ENCODE assay signal across 8 cellular contexts in the genomic region with DNA sequence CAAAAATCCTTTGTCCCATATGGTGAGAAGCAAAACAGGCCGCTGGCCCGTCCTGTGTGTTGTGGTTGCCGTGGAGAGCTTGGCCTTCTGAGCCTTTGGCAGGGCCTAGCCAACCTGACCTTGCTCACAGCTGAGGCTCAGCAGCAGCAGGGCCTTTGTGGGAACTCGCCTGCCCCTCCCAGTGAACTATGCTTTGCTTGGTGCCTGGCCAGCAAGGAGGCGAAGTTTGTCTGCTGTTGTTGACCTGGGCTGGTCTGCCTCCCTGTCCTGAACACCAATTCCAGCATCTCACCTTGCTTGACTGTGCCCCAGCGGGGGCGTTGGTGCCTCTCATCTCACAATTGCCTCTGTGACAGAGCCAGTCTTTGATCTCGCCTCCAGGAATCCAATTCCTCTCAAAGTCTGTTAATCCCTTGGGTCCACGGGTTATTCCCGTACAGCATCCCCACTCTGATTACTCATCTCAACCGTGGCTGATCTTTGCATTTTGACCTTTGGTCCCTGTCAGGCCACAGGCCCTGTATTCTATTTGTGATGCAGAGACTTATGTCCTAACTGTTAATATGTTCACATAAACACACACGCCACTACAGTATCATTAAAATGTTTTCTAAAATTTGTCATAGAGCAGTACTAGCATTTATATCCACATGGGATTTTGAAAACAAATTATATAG.
DNase-seq lines count a peak whose midpoint lies in the region; ATAC-seq and TF ChIP-seq lines count a peak whose summit lies in the region.

No MANE protein-coding gene starts in this region.

- H3K36me3 ChIP-seq in ACC112 (ENCODE audit: insufficient read depth, low read length) (no peaks in the 10 kb centered on the region), muscle layer of duodenum (ENCODE audit: control insufficient read depth in 1 of 2, insufficient read depth in 2 of 2, low read length in 2 of 2) (no peaks in the 10 kb centered on the region)

- H3K9me3 ChIP-seq in muscle layer of duodenum (ENCODE audit: control insufficient read depth in 1 of 2, low read length in 2 of 2): no peaks in the 10 kb centered on the region

- peak overlapping the region; percentile 28 for H2AFZ ChIP-seq in ACC112 (ENCODE audit: low read length, unreplicated experiment)

- DNase-seq in LoVo (ENCODE audit: low spot score): peak; percentile 87
- peak; percentile 27 for DNase-seq in fibroblast of gingiva (ENCODE audit: low read depth)
- DNase-seq in NCI-H2081 treated with DMSO at 0.1 percent for 48 hours (lab: John Stamatoyannopoulos, UW): no peak
- DNase-seq in erythroblast (lab: John Stamatoyannopoulos, UW): no peak
- no peak for DNase-seq in SKM-1 treated with dmso at 0.1 percent for 144 hours (lab: John Stamatoyannopoulos, UW; ENCODE audit: unreplicated experiment)

- peaks cover 44% of the 10 kb centered on the region for H3K79me2 ChIP-seq in ACC112 (ENCODE audit: control insufficient read depth, insufficient read depth, low read length, unreplicated experiment)

- no peak for ATAC-seq in HG02642 (IDR thresholded peaks at IDR 0.05; ENCODE audit: poor library complexity, unreplicated experiment)

- H3K27ac ChIP-seq in ACC112 (ENCODE audit: low read depth, low read length) (peak overlapping the region; percentile 80), muscle layer of duodenum (ENCODE audit: low read length) (peak overlapping the region; percentile 54)

- no peak for TF ChIP-seq POLR2A in erythroblast (IDR thresholded peaks at IDR 0.05; ENCODE audit: low read length)

- H3K4me1 ChIP-seq in ACC112 (ENCODE audit: control insufficient read depth, insufficient read depth, low read length, unreplicated experiment) (peaks cover 37% of the 10 kb centered on the region), muscle layer of duodenum (ENCODE audit: control insufficient read depth in 1 of 2, insufficient read depth in 2 of 2, low read length in 2 of 2) (peaks cover 3 to 5% of the 10 kb centered on the region in 2 donors)

- no peaks in the 10 kb centered on the region for H3K27me3 ChIP-seq in ACC112 (ENCODE audit: insufficient read depth, low read length)
- H3K27me3 ChIP-seq in muscle layer of duodenum (ENCODE audit: low read depth, low read length): no peaks in the 10 kb centered on the region

- H3K4me3 ChIP-seq in ACC112 (ENCODE audit: low read depth, low read length) (peak overlapping the region; percentile 20; the same call in 1 of the 2 replicates), muscle layer of duodenum (ENCODE audit: low read depth in 1 of 2, low read length in 2 of 2) (no peak overlapping the region)

Comparison
In these comparisons a context has a peak if more than half of its experiments do, and no peak if none do; other contexts are left out.
1. DNase-seq: peak in LoVo (single experiment) and fibroblast of gingiva (single experiment); none in NCI-H2081 treated with DMSO at 0.1 percent for 48 hours (single experiment), erythroblast (0 of 2) and SKM-1 treated with dmso at 0.1 percent for 144 hours (single experiment).